In genomic region chr5:168136340-168136739, GRCh38 we compare ENCODE assay signal across 13 cellular contexts.
DNase-seq lines count a peak whose midpoint lies in the region; ATAC-seq lines count a peak whose summit lies in the region.
"Had no signal": no experiment of that assay in that cellular context is flagged by ENCODE, and none has a peak within 500 bp of the region (broad histone marks: within the 10 kb centered on the region; RNA-seq: fewer than 3 reads in every experiment).

No MANE protein-coding gene starts in this region.

- DNase-seq in left colon (peak; percentile 27 to 62), LoVo (ENCODE audit: low spot score) (no peak), NCI-H2081 treated with DMSO at 0.1 percent for 48 hours (lab: John Stamatoyannopoulos, UW) (no peak)
- DNase-seq in activated T-cell treated with anti-CD3 and anti-CD28 coated beads, Interleukin-2, amount 50 U/mL, for 4 hours, result no peak
- DNase-seq in activated T-helper 2 cell treated with anti-CD3 and anti-CD28 coated beads, Interferon-gamma antibody, Interleukin-2, Interleukin-4, amounts not matched to agents 10 μg/mL and 5 μg/mL and 100 μg/mL, durations not matched to agents 14 hours and 24 hours and 36 hours (ENCODE audit: low spot score), result no peak
- DNase-seq: IMR-90, NCI-H1436 treated with DMSO at 0.1 percent for 48 hours, NCI-H748 treated with DMSO at 0.1 percent for 48 hours, SJCRH30 had no signal

- no peak overlapping the region for H3K4me3 Mint-ChIP-seq in activated T-cell treated with anti-CD3 and anti-CD28 coated beads, Interleukin-2, amount 50 U/mL, for 4 hours
- H3K4me3 Mint-ChIP-seq in activated T-helper 2 cell treated with anti-CD3 and anti-CD28 coated beads, Interferon-gamma antibody, Interleukin-2, Interleukin-4, amounts not matched to agents 10 μg/mL and 5 μg/mL and 100 μg/mL, durations not matched to agents 14 hours and 24 hours and 36 hours (ENCODE audit: low read depth), result no peak overlapping the region
- H3K4me3 Mint-ChIP-seq: mesothelial cell of epicardium had no signal

- peak; percentile 15 for ATAC-seq in GM18909 (IDR thresholded peaks at IDR 0.05; ENCODE audit: poor library complexity, unreplicated experiment)
- peak; percentile 16 for ATAC-seq in GM21528 (IDR thresholded peaks at IDR 0.05; ENCODE audit: low FRiP score, unreplicated experiment)
- peak; percentile 8 for ATAC-seq in HG03135 (IDR thresholded peaks at IDR 0.05; ENCODE audit: unreplicated experiment)
- peak; percentile 97 for ATAC-seq in left colon
- no peak for ATAC-seq in activated T-cell treated with anti-CD3 and anti-CD28 coated beads, Interleukin-2, amount 50 U/mL, for 4 hours

- no peak overlapping the region for H3K27ac Mint-ChIP-seq in activated T-helper 2 cell treated with anti-CD3 and anti-CD28 coated beads, Interferon-gamma antibody, Interleukin-2, Interleukin-4, amounts not matched to agents 10 μg/mL and 5 μg/mL and 100 μg/mL, durations not matched to agents 14 hours and 24 hours and 36 hours
- H3K27ac Mint-ChIP-seq: mesothelial cell of epicardium had no signal

- intact Hi-C loops in left colon (cut with DNase I, micrococcal nuclease), result no loop called here
- intact Hi-C loops in activated T-helper 2 cell treated with anti-CD3 and anti-CD28 coated beads, Interferon-gamma antibody, Interleukin-2, Interleukin-4, amounts not matched to agents 10 μg/mL and 5 μg/mL and 100 μg/mL, durations not matched to agents 14 hours and 24 hours and 36 hours (cut with micrococcal nuclease), result no loop called here

- no peaks in the 10 kb centered on the region for H3K27me3 Mint-ChIP-seq in activated T-cell treated with anti-CD3 and anti-CD28 coated beads, Interleukin-2, amount 50 U/mL, for 4 hours (ENCODE audit: low read depth)
- H3K27me3 Mint-ChIP-seq in activated T-helper 2 cell treated with anti-CD3 and anti-CD28 coated beads, Interferon-gamma antibody, Interleukin-2, Interleukin-4, amounts not matched to agents 10 μg/mL and 5 μg/mL and 100 μg/mL, durations not matched to agents 14 hours and 24 hours and 36 hours (ENCODE audit: low read depth), result peaks cover 2% of the 10 kb centered on the region

- H3K36me3 Mint-ChIP-seq in activated T-cell treated with anti-CD3 and anti-CD28 coated beads, Interleukin-2, amount 50 U/mL, for 4 hours (ENCODE audit: insufficient read depth), result no peaks in the 10 kb centered on the region
- H3K36me3 Mint-ChIP-seq in activated T-helper 2 cell treated with anti-CD3 and anti-CD28 coated beads, Interferon-gamma antibody, Interleukin-2, Interleukin-4, amounts not matched to agents 10 μg/mL and 5 μg/mL and 100 μg/mL, durations not matched to agents 14 hours and 24 hours and 36 hours (ENCODE audit: low read depth), result no peaks in the 10 kb centered on the region
- H3K36me3 Mint-ChIP-seq: mesothelial cell of epicardium had no signal

- no peaks in the 10 kb centered on the region for H3K9me3 Mint-ChIP-seq in activated T-cell treated with anti-CD3 and anti-CD28 coated beads, Interleukin-2, amount 50 U/mL, for 4 hours
- no peaks in the 10 kb centered on the region for H3K9me3 Mint-ChIP-seq in activated T-helper 2 cell treated with anti-CD3 and anti-CD28 coated beads, Interferon-gamma antibody, Interleukin-2, Interleukin-4, amounts not matched to agents 10 μg/mL and 5 μg/mL and 100 μg/mL, durations not matched to agents 14 hours and 24 hours and 36 hours
- H3K9me3 Mint-ChIP-seq: mesothelial cell of epicardium had no signal

- H3K4me1 Mint-ChIP-seq in activated T-cell treated with anti-CD3 and anti-CD28 coated beads, Interleukin-2, amount 50 U/mL, for 4 hours (ENCODE audit: low read depth), result no peaks in the 10 kb centered on the region
- peaks cover 4% of the 10 kb centered on the region for H3K4me1 Mint-ChIP-seq in activated T-helper 2 cell treated with anti-CD3 and anti-CD28 coated beads, Interferon-gamma antibody, Interleukin-2, Interleukin-4, amounts not matched to agents 10 μg/mL and 5 μg/mL and 100 μg/mL, durations not matched to agents 14 hours and 24 hours and 36 hours (ENCODE audit: low read depth)

Comparison
In these comparisons a context has a peak if more than half of its experiments do, and no peak if none do; other contexts are left out.
1. ATAC-seq: peak in GM18909 (single experiment), GM21528 (single experiment), HG03135 (single experiment) and left colon (single experiment); none in activated T-cell treated with anti-CD3 and anti-CD28 coated beads, Interleukin-2, amount 50 U/mL, for 4 hours (0 of 2).
2. DNase-seq: peak in left colon (2 of 2); none in activated T-cell treated with anti-CD3 and anti-CD28 coated beads, Interleukin-2, amount 50 U/mL, for 4 hours (single experiment), activated T-helper 2 cell treated with anti-CD3 and anti-CD28 coated beads, Interferon-gamma antibody, Interleukin-2, Interleukin-4, amounts not matched to agents 10 μg/mL and 5 μg/mL and 100 μg/mL, durations not matched to agents 14 hours and 24 hours and 36 hours (single experiment), LoVo (single experiment) and NCI-H2081 treated with DMSO at 0.1 percent for 48 hours (single experiment).